In genomic region chr14:65446159-65446558, GRCh38 we compare ENCODE assay signal across 20 cellular contexts. TPM values are rescaled to one million over a fixed set of nuclear protein-coding genes. Genes with fewer than 3 reads are reported as not detected.
DNase-seq lines count a peak whose midpoint lies in the region; ATAC-seq and TF ChIP-seq lines count a peak whose summit lies in the region.
"Had no signal": no experiment of that assay in that cellular context is flagged by ENCODE, and none has a peak within 500 bp of the region (broad histone marks: within the 10 kb centered on the region; RNA-seq: fewer than 3 reads in every experiment).

No MANE protein-coding gene starts in this region.

- no peak overlapping the region for H3K27ac Mint-ChIP-seq in activated T-cell treated with anti-CD3 and anti-CD28 coated beads, Interleukin-2, amount 50 U/mL, for 72 hours
- H3K27ac Mint-ChIP-seq: progenitor cell of endocrine pancreas; T-helper 2 cell treated with Interferon-gamma antibody and Interleukin-4, amounts not matched to agents 5 μg/mL and 100 μg/mL, for 36 hours had no signal

- no peaks in the 10 kb centered on the region for H3K9me3 Mint-ChIP-seq in activated T-cell treated with anti-CD3 and anti-CD28 coated beads, Interleukin-2, amount 50 U/mL, for 72 hours

- H3K4ac ChIP-seq in IMR-90 (ENCODE audit: low read depth, low read length) = no peak overlapping the region

- H3K79me2 ChIP-seq in OCI-LY7 (ENCODE audit: insufficient read depth, low read depth, low read length) = peaks cover 100% of the 10 kb centered on the region

- H3K36me3 ChIP-seq in IMR-90 (ENCODE audit: control insufficient read depth, insufficient read depth, low read length) (no peaks in the 10 kb centered on the region), OCI-LY7 (ENCODE audit: insufficient read depth, low read length) (peaks cover 96% of the 10 kb centered on the region)
- H3K36me3 ChIP-seq: brain microvascular endothelial cell, left ventricle myocardium inferior had no signal

- H3K36me3 Mint-ChIP-seq in activated T-cell treated with anti-CD3 and anti-CD28 coated beads, Interleukin-2, amount 50 U/mL, for 72 hours (ENCODE audit: insufficient read depth in 2 of 2) = peaks cover 4 to 21% of the 10 kb centered on the region in 2 donors

- intact Hi-C loops in IMR-90 (cut with micrococcal nuclease) (no loop called here), OCI-LY7 (cut with micrococcal nuclease; ENCODE audit: unreplicated experiment) (no loop called here)

- no peak for TF ChIP-seq RAD21 in IMR-90 (IDR thresholded peaks at IDR 0.05; ENCODE audit: low read length)

- H2AFZ ChIP-seq in IMR-90 (replicated peaks; ENCODE audit: low read length, poor library complexity) = no peak overlapping the region
- H2AFZ ChIP-seq in OCI-LY7 (ENCODE audit: low read length) = no peak overlapping the region

- dilution Hi-C loops in IMR-90 (cut with HindIII; ENCODE audit: low sequenced_read_pairs, unreplicated experiment) = no loop called here

- peaks cover 12 to 20% of the 10 kb centered on the region in 2 experiments for H3K79me1 ChIP-seq in IMR-90 (ENCODE audit: low read depth in 1 of 2, low read length in 2 of 2)

- H2AK9ac ChIP-seq in IMR-90 (replicated peaks; ENCODE audit: low read depth, low read length, poor library complexity) = no peak overlapping the region

- peaks cover 37% of the 10 kb centered on the region for H3K4me1 Mint-ChIP-seq in activated T-cell treated with anti-CD3 and anti-CD28 coated beads, Interleukin-2, amount 50 U/mL, for 72 hours (ENCODE audit: low read depth)

- peak; percentile 56 for DNase-seq in EL
- DNase-seq in IMR-90 = peak; percentile 65
- peak; percentile 48 to 50 for DNase-seq in cardiac fibroblast (ENCODE audit: low read depth in 2 of 2)
- DNase-seq in iris pigment epithelial cell (ENCODE audit: low read depth) = peak; percentile 47
- DNase-seq in coronary artery (ENCODE audit: low spot score) = no peak
- DNase-seq in OCI-LY7 (ENCODE audit: low spot score) = no peak
- no peak for DNase-seq in activated T-cell treated with anti-CD3 and anti-CD28 coated beads, Interleukin-2, amount 50 U/mL, for 72 hours
- DNase-seq: activated CD4-positive, alpha-beta T cell treated with anti-CD3 and anti-CD28 coated beads for 48 hours; activated CD8-positive, alpha-beta memory T cell treated with anti-CD3 and anti-CD28 coated beads, Interleukin-2, amount 50 U/mL, for 48 hours; activated naive CD4-positive, alpha-beta T cell; brain microvascular endothelial cell; left ventricle myocardium inferior; NCI-H2171 treated with DMSO at 0.1 percent for 48 hours; SHP77 treated with DMSO at 0.1 percent for 48 hours; tibial artery had no signal

- WGBS in IMR-90 (ENCODE audit: extremely low coverage in 2 of 2, insufficient read length in 1 of 2), 2 experiments = no CpG with 5 or more reads among the region's 1 CpG

- no peak overlapping the region for H3K4me3 Mint-ChIP-seq in activated T-cell treated with anti-CD3 and anti-CD28 coated beads, Interleukin-2, amount 50 U/mL, for 72 hours
- H3K4me3 Mint-ChIP-seq: T-helper 2 cell treated with Interferon-gamma antibody and Interleukin-4, amounts not matched to agents 5 μg/mL and 100 μg/mL, for 36 hours had no signal

- H2BK120ac ChIP-seq in IMR-90 (ENCODE audit: low read depth, low read length) = no peak overlapping the region

- CTCF ChIA-PET in IMR-90 (lab: Yijun Ruan, JAX) (interaction anchor here (0.6 kb wide), 1 partner anchor 600 kb away, joined by 4 read pairs; no protein-coding TSS in a partner anchor), OCI-LY7 (lab: Charles Lee; ENCODE audit: unreplicated experiment) (no interaction called here)

- H3K27ac ChIP-seq in IMR-90 (ENCODE audit: insufficient read depth, low read length) (no peak overlapping the region), coronary artery (no peak overlapping the region), OCI-LY7 (ENCODE audit: low read depth, low read length, poor library complexity, severe bottlenecking) (no peak overlapping the region)
- H3K27ac ChIP-seq: BLaER1 treated with 17β-estradiol and CSF1 and Interleukin-3, amounts not matched to agents 10 nM and 100 nM; brain microvascular endothelial cell; left ventricle myocardium inferior; tibial artery had no signal

- H4K8ac ChIP-seq in IMR-90 (ENCODE audit: low read depth in 2 of 2, low read length in 2 of 2) = peak overlapping the region in 1 of 2 experiments; percentile 47; a peak in 2 of 4 replicates

- no peak overlapping the region for H2BK15ac ChIP-seq in IMR-90 (ENCODE audit: low read depth, low read length)

- ATAC-seq in IMR-90 (ENCODE audit: low read depth) = no peak; the same call in 1 of the 2 replicates
- ATAC-seq in GM21360 (IDR thresholded peaks at IDR 0.05; ENCODE audit: unreplicated experiment) = no peak
- ATAC-seq in activated T-cell treated with anti-CD3 and anti-CD28 coated beads, Interleukin-2, amount 50 U/mL, for 72 hours (replicated peaks in 1 of 2) = no peak

- H4K5ac ChIP-seq in IMR-90 (ENCODE audit: low read depth, low read length) = no peak overlapping the region

- H3K18ac ChIP-seq in IMR-90 (ENCODE audit: low read depth, low read length) = no peak overlapping the region

- H3K4me3 ChIP-seq in IMR-90 (ENCODE audit: insufficient read depth, low read depth, low read length) (no peak overlapping the region), cardiac fibroblast (replicated peaks in 1 of 2; ENCODE audit: low read depth in 2 of 2, low read length in 2 of 2) (no peak overlapping the region), coronary artery (no peak overlapping the region), OCI-LY7 (ENCODE audit: low read depth, low read length, poor library complexity, severe bottlenecking) (no peak overlapping the region)
- H3K4me3 ChIP-seq: BLaER1 treated with 17β-estradiol and CSF1 and Interleukin-3, amounts not matched to agents 10 nM and 100 nM; left ventricle myocardium inferior; smooth muscle cell; tibial artery had no signal

- H3K9ac ChIP-seq in IMR-90 (ENCODE audit: low read depth, low read length) = no peak overlapping the region
- H3K9ac ChIP-seq: BLaER1 treated with 17β-estradiol and CSF1 and Interleukin-3, amounts not matched to agents 10 nM and 100 nM had no signal

- no peak overlapping the region for H3K4me2 ChIP-seq in IMR-90 (ENCODE audit: low read depth, low read length)
- H3K4me2 ChIP-seq in OCI-LY7 (ENCODE audit: low read length) = no peak overlapping the region
- H3K4me2 ChIP-seq: BLaER1 treated with 17β-estradiol and CSF1 and Interleukin-3, amounts not matched to agents 10 nM and 100 nM; smooth muscle cell had no signal

- no peaks in the 10 kb centered on the region for H3K9me2 ChIP-seq in OCI-LY7 (ENCODE audit: insufficient read depth, low read length)

- no peaks in the 10 kb centered on the region for H3K27me3 ChIP-seq in IMR-90 (ENCODE audit: control insufficient read depth, insufficient read depth, low read length)
- H3K27me3 ChIP-seq: BLaER1 treated with 17β-estradiol and CSF1 and Interleukin-3, amounts not matched to agents 10 nM and 100 nM; brain microvascular endothelial cell; tibial artery had no signal

- no peak for TF ChIP-seq POLR2A in IMR-90 (IDR thresholded peaks at IDR 0.05; ENCODE audit: low read depth, low read length)

- H3K4me1 ChIP-seq in IMR-90 (ENCODE audit: control insufficient read depth, insufficient read depth, low read length) = no peaks in the 10 kb centered on the region
- H3K4me1 ChIP-seq in OCI-LY7 (ENCODE audit: insufficient read depth, low read length, poor library complexity, severe bottlenecking) = no peaks in the 10 kb centered on the region
- H3K4me1 ChIP-seq: BLaER1 treated with 17β-estradiol and CSF1 and Interleukin-3, amounts not matched to agents 10 nM and 100 nM; left ventricle myocardium inferior; tibial artery had no signal

- H4K20me1 ChIP-seq in IMR-90 (ENCODE audit: insufficient read depth, low read length) (no peaks in the 10 kb centered on the region), OCI-LY7 (ENCODE audit: insufficient read depth, low read length) (no peaks in the 10 kb centered on the region)

- POLR2A ChIA-PET in IMR-90 (lab: Charles Lee; ENCODE audit: unreplicated experiment) = no interaction called here
- POLR2A ChIA-PET in OCI-LY7 (lab: Charles Lee) = interaction anchor here (0.5 to 3.0 kb wide), 6 partner anchors 13 to 139 kb away, joined by 3 to 8 read pairs (median 4); no protein-coding TSS in a partner anchor

- H2AK5ac ChIP-seq in IMR-90 (ENCODE audit: low read depth, low read length) = no peak overlapping the region

- H3K23ac ChIP-seq in IMR-90 (ENCODE audit: low read depth, low read length) = peak overlapping the region; percentile 1; the same call in 1 of the 2 replicates

- H3K56ac ChIP-seq in IMR-90 (ENCODE audit: extremely low read depth, insufficient read depth, low read length) = no peak overlapping the region

- H2BK20ac ChIP-seq in IMR-90 (ENCODE audit: low read depth, low read length) = no peak overlapping the region

- H3K27me3 Mint-ChIP-seq in activated T-cell treated with anti-CD3 and anti-CD28 coated beads, Interleukin-2, amount 50 U/mL, for 72 hours (ENCODE audit: low read depth) = no peaks in the 10 kb centered on the region
- H3K27me3 Mint-ChIP-seq: progenitor cell of endocrine pancreas had no signal

- no peak overlapping the region for H4K91ac ChIP-seq in IMR-90 (ENCODE audit: insufficient read depth, low read depth, low read length)

- in situ Hi-C loops in IMR-90 (cut with MboI; ENCODE audit: low sequenced_read_pairs) = no loop called here

- BruUV-seq in IMR-90 (replicated peaks; lab: Mats Ljungman, UMichigan) (no TSS peak), OCI-LY7 (replicated peaks; lab: Mats Ljungman, UMichigan) (no TSS peak)

- no peak overlapping the region for H2BK5ac ChIP-seq in IMR-90 (ENCODE audit: low read depth, low read length, poor library complexity, severe bottlenecking)

- no peak overlapping the region for H3K14ac ChIP-seq in IMR-90 (replicated peaks; ENCODE audit: low read depth, low read length)

- H3K9me3 ChIP-seq in IMR-90 (ENCODE audit: control insufficient read depth, insufficient read depth, low read length) = no peaks in the 10 kb centered on the region
- peaks cover 32% of the 10 kb centered on the region for H3K9me3 ChIP-seq in OCI-LY7 (ENCODE audit: low read length)
- H3K9me3 ChIP-seq: tibial artery had no signal

- H3K9me1 ChIP-seq in IMR-90 (ENCODE audit: insufficient read depth, low read length) = no peaks in the 10 kb centered on the region

- TF ChIP-seq CTCF in IMR-90 (conservative IDR thresholded peaks at IDR 0.05; ENCODE audit: low read depth, low read length) = no peak
- TF ChIP-seq CTCF in cardiac fibroblast (IDR thresholded peaks at IDR 0.05; ENCODE audit: low read depth, low read length) = no peak
- no peak for TF ChIP-seq CTCF in coronary artery (IDR thresholded peaks at IDR 0.05)
- no peak for TF ChIP-seq CTCF in OCI-LY7 (conservative IDR thresholded peaks at IDR 0.05; ENCODE audit: low read length)

TF ChIP-seq in IMR-90, 13 proteins besides CTCF, POLR2A, EP300 and RAD21 (continues in another document):
- TF ChIP-seq RCOR1 (IDR thresholded peaks at IDR 0.05; ENCODE audit: insufficient replicate concordance, low read length) = no peak

RNA-seq across cellular contexts. Expression of gene FUT8, which starts 33.6 kb away (rescaled TPM):
- 60.0 and 72.9 TPM in 2 replicates for total RNA-seq in IMR-90 (2012; rRNA removed)
- polyA plus RNA-seq in IMR-90 (2012; rRNA removed) = 13.3 and 15.6 TPM in 2 replicates
- polyA plus RNA-seq in IMR-90 (2012; cell fraction: cytosol; rRNA removed) = 5.8 and 8.9 TPM in 2 replicates
- polyA plus RNA-seq in IMR-90 (2012; cell fraction: nucleus; rRNA removed; ENCODE audit: low replicate concordance) = 1.1 and 9.9 TPM in 2 replicates
- total RNA-seq in OCI-LY7 (2014; rRNA removed; shearing (Covaris generic)) = 90.3 and 128 TPM in 2 replicates
- 157 and 174 TPM in 2 replicates for total RNA-seq in OCI-LY7 (2022)
- total RNA-seq in activated T-cell treated with anti-CD3 and anti-CD28 coated beads, Interleukin-2, amount 50 U/mL, for 72 hours = 10 to 100 TPM; 49.6 to 59.8 TPM

Comparison
In these comparisons a context has a peak if more than half of its experiments do, and no peak if none do; other contexts are left out.
1. DNase-seq: peak in EL (single experiment), IMR-90 (single experiment), cardiac fibroblast (2 of 2) and iris pigment epithelial cell (single experiment); none in coronary artery (single experiment), OCI-LY7 (single experiment) and activated T-cell treated with anti-CD3 and anti-CD28 coated beads, Interleukin-2, amount 50 U/mL, for 72 hours (0 of 2).